12 cellular contexts compared by ENCODE assay signal in the genomic region with DNA sequence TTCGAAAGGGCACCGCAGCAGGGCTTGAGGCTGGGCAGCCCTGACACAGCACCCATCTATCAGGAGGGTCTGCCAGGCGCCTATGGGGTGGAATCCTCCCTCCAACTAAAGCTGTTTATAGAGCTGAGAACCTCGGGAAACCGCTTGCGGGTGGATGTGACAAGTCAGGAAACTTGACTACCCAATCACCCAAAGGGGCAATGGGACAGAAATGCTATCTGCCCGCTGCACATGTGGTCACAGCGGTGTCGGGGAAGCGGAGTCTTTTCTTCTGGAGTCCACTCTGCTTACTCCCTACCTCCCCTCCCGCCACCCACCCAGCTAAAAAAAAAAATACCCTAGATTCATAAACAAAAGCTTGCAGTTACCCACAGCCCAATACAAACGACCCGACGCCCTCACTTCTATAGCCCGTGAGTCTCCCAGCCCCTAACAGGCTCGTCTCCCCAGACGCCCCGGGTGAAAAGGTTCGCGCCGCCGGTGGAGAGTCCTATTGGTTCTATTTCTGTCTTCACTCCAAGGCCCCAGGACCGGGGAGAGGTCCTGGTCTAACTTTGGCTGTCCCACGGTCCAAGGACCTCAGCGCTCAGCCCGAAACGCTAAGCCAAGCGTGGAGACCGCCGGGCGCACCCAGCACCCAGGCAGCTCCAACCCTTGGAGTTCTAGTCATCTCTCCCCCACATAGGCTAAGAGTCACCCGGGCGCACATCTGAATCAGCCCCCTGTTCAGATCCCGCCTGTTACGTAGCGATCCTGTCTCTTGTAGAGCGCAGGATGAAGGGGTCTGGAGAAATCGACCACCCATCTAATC. TPM values are rescaled to one million over a fixed set of nuclear protein-coding genes. Genes with fewer than 3 reads are reported as not detected.
DNase-seq lines count a peak whose midpoint lies in the region; ATAC-seq and TF ChIP-seq lines count a peak whose summit lies in the region.
"Had no signal": no experiment of that assay in that cellular context is flagged by ENCODE, and none has a peak within 500 bp of the region (broad histone marks: within the 10 kb centered on the region; RNA-seq: fewer than 3 reads in every experiment).

No MANE protein-coding gene starts in this region.

- WGBS in upper lobe of left lung, 2 donors, result 9 to 10% methylated on average over 21 to 38 of the region's 38 CpGs

- H3K9me3 Mint-ChIP-seq in T-cell, result peaks cover 5 to 11% (median 10%) of the 10 kb centered on the region in 3 donors

- no peaks in the 10 kb centered on the region for H3K36me3 Mint-ChIP-seq in T-cell

- H3K27me3 Mint-ChIP-seq in T-cell, result peaks cover 20 to 23% of the 10 kb centered on the region in 2 donors

- no peak overlapping the region for H3K4me3 Mint-ChIP-seq in T-cell

- CTCF ChIA-PET in T-cell (lab: Charles Lee), result no interaction called here

- POLR2A ChIA-PET in T-cell (lab: Charles Lee), result interaction anchor here in 1 of 2 donors (0.6 kb wide), 1 partner anchor 65 kb away, joined by 7 read pairs; no protein-coding TSS in a partner anchor

- DNase-seq in NCI-H748 treated with DMSO at 0.1 percent for 48 hours (lab: John Stamatoyannopoulos, UW) (peak; percentile 19), fibroblast of mammary gland (ENCODE audit: low read depth) (peak; percentile 23), upper lobe of left lung (peak in 1 of 2 donors; percentile 45), A172 (ENCODE audit: low spot score) (no peak), cerebellar nuclear complex (lab: John Stamatoyannopoulos, UW) (no peak), T-cell (no peak)
- DNase-seq: activated CD8-positive, alpha-beta memory T cell treated with anti-CD3 and anti-CD28 coated beads, Interleukin-2, amount 50 U/mL, for 48 hours; stimulated activated CD4-positive, alpha-beta T cell treated with anti-CD3 and anti-CD28 coated beads, Interleukin-15, amount 100 ng/mL, for 24 hours had no signal

- H3K27me3 ChIP-seq in muscle layer of duodenum (ENCODE audit: low read depth, low read length), result peaks cover 6% of the 10 kb centered on the region
- H3K27me3 ChIP-seq in upper lobe of left lung, result peaks cover 0 to 9% (median 2%) of the 10 kb centered on the region in 4 donors

- H3K4me3 ChIP-seq in fibroblast of mammary gland (ENCODE audit: control insufficient read depth, low read depth, low read length), result peak overlapping the region; percentile 31
- H3K4me3 ChIP-seq in muscle layer of duodenum (ENCODE audit: low read depth in 1 of 2, low read length in 2 of 2), result peak overlapping the region; percentile 62 to 83
- peak overlapping the region; percentile 47 to 60 (median 50) for H3K4me3 ChIP-seq in upper lobe of left lung
- H3K4me3 ChIP-seq: GM12878 had no signal

- H3K4me1 Mint-ChIP-seq in T-cell, result no peaks in the 10 kb centered on the region

- TF ChIP-seq POLR2A in upper lobe of left lung (IDR thresholded peaks at IDR 0.05), result no peak

- peaks cover 0 to 4% of the 10 kb centered on the region in 2 donors for H3K4me1 ChIP-seq in muscle layer of duodenum (ENCODE audit: control insufficient read depth in 1 of 2, insufficient read depth in 2 of 2, low read length in 2 of 2)
- peaks cover 0 to 10% (median 3%) of the 10 kb centered on the region in 4 donors for H3K4me1 ChIP-seq in upper lobe of left lung

- H3K36me3 ChIP-seq in muscle layer of duodenum (ENCODE audit: control insufficient read depth in 1 of 2, insufficient read depth in 2 of 2, low read length in 2 of 2) (no peaks in the 10 kb centered on the region), upper lobe of left lung (no peaks in the 10 kb centered on the region)

- TF ChIP-seq CTCF in fibroblast of mammary gland (conservative IDR thresholded peaks at IDR 0.05; ENCODE audit: control insufficient read depth, insufficient read depth, low read depth, low read length), result no peak
- no peak for TF ChIP-seq CTCF in upper lobe of left lung (IDR thresholded peaks at IDR 0.05)

- no peak overlapping the region for H3K27ac Mint-ChIP-seq in T-cell

- no peak for TF ChIP-seq EP300 in upper lobe of left lung (IDR thresholded peaks at IDR 0.05)

- H3K27ac ChIP-seq in muscle layer of duodenum (ENCODE audit: low read length) (no peak overlapping the region), upper lobe of left lung (peak overlapping the region; percentile 74 to 84 (median 80))
- H3K27ac ChIP-seq: epithelial cell of prostate had no signal

- H3K9me3 ChIP-seq in muscle layer of duodenum (ENCODE audit: control insufficient read depth in 1 of 2, low read length in 2 of 2) (no peaks in the 10 kb centered on the region), upper lobe of left lung (no peaks in the 10 kb centered on the region)

- ATAC-seq in upper lobe of left lung (ENCODE audit: low FRiP score in 2 of 2) (peak; percentile 44 to 58), T-cell (replicated peaks in 1 of 4) (no peak)
- ATAC-seq: GM12878, Panc1 had no signal

RNA-seq across cellular contexts. Expression of gene TRPC6, which starts 1.4 kb away (rescaled TPM):
- total RNA-seq in upper lobe of left lung, result 10 to 100 TPM; 10.5 to 62.9 (median 18.0) TPM
- not detected in 2 replicates for total RNA-seq in A172 (2014; rRNA removed; shearing (Covaris generic))
- not detected for total RNA-seq in T-cell
- total RNA-seq: GM12878 had no signal

Comparison
In these comparisons a context has a peak if more than half of its experiments do, and no peak if none do; other contexts are left out.
1. DNase-seq: peak in NCI-H748 treated with DMSO at 0.1 percent for 48 hours (single experiment) and fibroblast of mammary gland (single experiment); none in A172 (single experiment), cerebellar nuclear complex (0 of 2) and T-cell (0 of 34).
2. ATAC-seq: peak in upper lobe of left lung (2 of 2); none in T-cell (0 of 4).
3. RNA of gene TRPC6, which starts 1.4 kb away (total RNA-seq): 10.5 to 62.9 TPM in upper lobe of left lung; not detected in A172 and not detected in T-cell; every median in the first group is over 10 times any median in the second.
4. Peak in every context shown above with its lines, with median percentiles within 50 percentile points of each other: H3K4me3 ChIP-seq.